ENCODE assay signal across 11 cellular contexts in genomic region chr3:11610044-11610671, GRCh38. TPM values are rescaled to one million over a fixed set of nuclear protein-coding genes. Genes with fewer than 3 reads are reported as not detected.
DNase-seq lines count a peak whose midpoint lies in the region; ATAC-seq, FAIRE-seq and TF ChIP-seq lines count a peak whose summit lies in the region.
"Had no signal": no experiment of that assay in that cellular context is flagged by ENCODE, and none has a peak within 500 bp of the region (broad histone marks: within the 10 kb centered on the region; RNA-seq: fewer than 3 reads in every experiment).

No MANE protein-coding gene starts in this region.

- H3K36me3 ChIP-seq in ectodermal cell (ENCODE audit: control insufficient read depth, insufficient read depth, low read length), result no peaks in the 10 kb centered on the region
- no peaks in the 10 kb centered on the region for H3K36me3 ChIP-seq in mucosa of stomach (ENCODE audit: control insufficient read depth, insufficient read depth, low read length)
- no peaks in the 10 kb centered on the region for H3K36me3 ChIP-seq in upper lobe of left lung
- no peaks in the 10 kb centered on the region for H3K36me3 ChIP-seq in kidney (ENCODE audit: control insufficient read depth in 1 of 2, insufficient read depth in 2 of 2, low read length in 2 of 2)
- H3K36me3 ChIP-seq: thyroid gland had no signal

- H3K27ac ChIP-seq in ectodermal cell (ENCODE audit: insufficient read depth, low read depth, low read length, poor library complexity, severe bottlenecking) (peak overlapping the region; percentile 64), upper lobe of left lung (no peak overlapping the region), kidney (ENCODE audit: low read depth in 2 of 2, low read length in 2 of 2) (no peak overlapping the region)
- H3K27ac ChIP-seq: thyroid gland had no signal

- H3K4me3 Mint-ChIP-seq in activated T-cell treated with anti-CD3 and anti-CD28 coated beads, Interleukin-2, amount 50 U/mL, for 72 hours, result no peak overlapping the region
- H3K4me3 Mint-ChIP-seq in activated T-cell treated with anti-CD3 and anti-CD28 coated beads, Interleukin-2, amount 50 U/mL, for 4 hours, result no peak overlapping the region
- H3K4me3 Mint-ChIP-seq: dendritic cell treated with granulocyte-macrophage colony-stimulating factor and Interleukin-4, amounts not matched to agents 40 ng/mL and 50 ng/mL, for 4 days had no signal

- peaks cover 56% of the 10 kb centered on the region for H3K4me1 Mint-ChIP-seq in activated T-cell treated with anti-CD3 and anti-CD28 coated beads, Interleukin-2, amount 50 U/mL, for 72 hours (ENCODE audit: low read depth)
- peaks cover 50% of the 10 kb centered on the region for H3K4me1 Mint-ChIP-seq in activated T-cell treated with anti-CD3 and anti-CD28 coated beads, Interleukin-2, amount 50 U/mL, for 4 hours (ENCODE audit: low read depth)

- no peak for ATAC-seq in activated T-cell treated with anti-CD3 and anti-CD28 coated beads, Interleukin-2, amount 50 U/mL, for 72 hours (replicated peaks in 1 of 2)
- ATAC-seq in activated T-cell treated with anti-CD3 and anti-CD28 coated beads, Interleukin-2, amount 50 U/mL, for 4 hours, result no peak
- ATAC-seq in upper lobe of left lung (ENCODE audit: low FRiP score in 2 of 2) (peak; percentile 44 to 81), HG03196 (IDR thresholded peaks at IDR 0.05; ENCODE audit: unreplicated experiment) (no peak)

- no peak for TF ChIP-seq POLR2A in upper lobe of left lung (IDR thresholded peaks at IDR 0.05)

- H3K4me3 ChIP-seq in ectodermal cell (ENCODE audit: insufficient read depth, low read depth, low read length) (no peak overlapping the region), mucosa of stomach (ENCODE audit: low read length) (no peak overlapping the region), upper lobe of left lung (no peak overlapping the region), kidney (ENCODE audit: low read length in 2 of 2) (no peak overlapping the region)
- H3K4me3 ChIP-seq: thyroid gland had no signal

- H3K9me3 ChIP-seq in ectodermal cell (ENCODE audit: control insufficient read depth, low read length), result no peaks in the 10 kb centered on the region
- no peaks in the 10 kb centered on the region for H3K9me3 ChIP-seq in mucosa of stomach (ENCODE audit: control insufficient read depth, low read length)
- no peaks in the 10 kb centered on the region for H3K9me3 ChIP-seq in upper lobe of left lung
- no peaks in the 10 kb centered on the region for H3K9me3 ChIP-seq in kidney (ENCODE audit: control insufficient read depth in 1 of 2, low read length in 2 of 2)
- H3K9me3 ChIP-seq: thyroid gland had no signal

- H3K36me3 Mint-ChIP-seq in activated T-cell treated with anti-CD3 and anti-CD28 coated beads, Interleukin-2, amount 50 U/mL, for 72 hours (ENCODE audit: insufficient read depth in 2 of 2), result peaks cover 0 to 2% of the 10 kb centered on the region in 2 donors
- H3K36me3 Mint-ChIP-seq in activated T-cell treated with anti-CD3 and anti-CD28 coated beads, Interleukin-2, amount 50 U/mL, for 4 hours (ENCODE audit: insufficient read depth), result peaks cover 11% of the 10 kb centered on the region

- intact Hi-C loops in kidney (cut with DNase I), result no loop called here

- H3K4me1 ChIP-seq in ectodermal cell (ENCODE audit: control insufficient read depth, insufficient read depth, low read length) (peaks cover 51% of the 10 kb centered on the region), mucosa of stomach (ENCODE audit: control insufficient read depth, insufficient read depth, low read length) (peaks cover 34% of the 10 kb centered on the region), upper lobe of left lung (peaks cover 18 to 59% (median 30%) of the 10 kb centered on the region in 4 donors), kidney (ENCODE audit: control insufficient read depth in 1 of 2, insufficient read depth in 1 of 2, low read depth in 1 of 2, low read length in 2 of 2) (peaks cover 0 to 4% of the 10 kb centered on the region in 2 donors)

- DNase-seq in activated T-cell treated with anti-CD3 and anti-CD28 coated beads, Interleukin-2, amount 50 U/mL, for 72 hours, result no peak
- no peak for DNase-seq in activated T-cell treated with anti-CD3 and anti-CD28 coated beads, Interleukin-2, amount 50 U/mL, for 4 hours
- DNase-seq in upper lobe of left lung (peak in 1 of 2 donors; percentile 46), kidney (no peak), MV-4-11 (lab: John Stamatoyannopoulos, UW) (no peak)
- DNase-seq: NCI-H2081 treated with DMSO at 0.1 percent for 48 hours, thyroid gland had no signal

- no peaks in the 10 kb centered on the region for H3K27me3 Mint-ChIP-seq in activated T-cell treated with anti-CD3 and anti-CD28 coated beads, Interleukin-2, amount 50 U/mL, for 72 hours (ENCODE audit: low read depth)
- H3K27me3 Mint-ChIP-seq in activated T-cell treated with anti-CD3 and anti-CD28 coated beads, Interleukin-2, amount 50 U/mL, for 4 hours (ENCODE audit: low read depth), result no peaks in the 10 kb centered on the region
- H3K27me3 Mint-ChIP-seq: dendritic cell treated with granulocyte-macrophage colony-stimulating factor and Interleukin-4, amounts not matched to agents 40 ng/mL and 50 ng/mL, for 4 days had no signal

- WGBS in ectodermal cell, 2 experiments, result 58 to 60% methylated on average over 22 to 23 of the region's 23 CpGs
- 80 to 81% methylated on average over 22 to 23 of the region's 23 CpGs for WGBS in upper lobe of left lung, 2 donors

- FAIRE-seq in kidney (lab: Jason Lieb, UNC), result no peak

- no peak for TF ChIP-seq EP300 in upper lobe of left lung (IDR thresholded peaks at IDR 0.05)

- H3K9ac ChIP-seq in mucosa of stomach (ENCODE audit: low read length) (peak overlapping the region; percentile 35), kidney (ENCODE audit: low read length in 2 of 2) (no peak overlapping the region)

- TF ChIP-seq CTCF in upper lobe of left lung (IDR thresholded peaks at IDR 0.05) (no peak), kidney (IDR thresholded peaks at IDR 0.05; ENCODE audit: borderline replicate concordance, extremely low read depth, insufficient read depth) (no peak)

- H3K9me3 Mint-ChIP-seq in activated T-cell treated with anti-CD3 and anti-CD28 coated beads, Interleukin-2, amount 50 U/mL, for 72 hours, result no peaks in the 10 kb centered on the region
- no peaks in the 10 kb centered on the region for H3K9me3 Mint-ChIP-seq in activated T-cell treated with anti-CD3 and anti-CD28 coated beads, Interleukin-2, amount 50 U/mL, for 4 hours
- H3K9me3 Mint-ChIP-seq: dendritic cell treated with granulocyte-macrophage colony-stimulating factor and Interleukin-4, amounts not matched to agents 40 ng/mL and 50 ng/mL, for 4 days had no signal

- peak overlapping the region; percentile 8 for H3K27ac Mint-ChIP-seq in activated T-cell treated with anti-CD3 and anti-CD28 coated beads, Interleukin-2, amount 50 U/mL, for 72 hours
- H3K27ac Mint-ChIP-seq: dendritic cell treated with granulocyte-macrophage colony-stimulating factor and Interleukin-4, amounts not matched to agents 40 ng/mL and 50 ng/mL, for 4 days had no signal

- H3K27me3 ChIP-seq in ectodermal cell (ENCODE audit: control insufficient read depth, insufficient read depth, low read length, poor library complexity, severe bottlenecking) (no peaks in the 10 kb centered on the region), mucosa of stomach (ENCODE audit: control insufficient read depth, insufficient read depth, low read length) (no peaks in the 10 kb centered on the region), upper lobe of left lung (no peaks in the 10 kb centered on the region)
- H3K27me3 ChIP-seq: thyroid gland had no signal

RNA-seq across cellular contexts. Expression of gene VGLL4, which starts 33.6 kb away (rescaled TPM):
- 10 to 100 TPM; 22.3 to 23.7 TPM for total RNA-seq in activated T-cell treated with anti-CD3 and anti-CD28 coated beads, Interleukin-2, amount 50 U/mL, for 72 hours
- 10 to 100 TPM; 26.0 to 30.0 (median 28.5) TPM for total RNA-seq in activated T-cell treated with anti-CD3 and anti-CD28 coated beads, Interleukin-2, amount 50 U/mL, for 4 hours
- polyA plus RNA-seq in ectodermal cell (2013, experiment 1 of 4), result 68.2 TPM
- polyA plus RNA-seq in ectodermal cell (2013, experiment 2 of 4), result 67.9 TPM
- 58.8 TPM for polyA plus RNA-seq in ectodermal cell (2013, experiment 3 of 4)
- polyA plus RNA-seq in ectodermal cell (2013, experiment 4 of 4), result 62.5 TPM
- total RNA-seq in upper lobe of left lung (10 to 100 TPM; 46.5 to 93.6 (median 60.1) TPM), kidney (78.5 TPM)
- polyA plus RNA-seq in kidney (ENCODE audit: insufficient read depth, low read depth, low replicate concordance), result 41.4 TPM

Comparison
In these comparisons a context has a peak if more than half of its experiments do, and no peak if none do; other contexts are left out.
1. ATAC-seq: peak in upper lobe of left lung (2 of 2); none in activated T-cell treated with anti-CD3 and anti-CD28 coated beads, Interleukin-2, amount 50 U/mL, for 72 hours (0 of 2), activated T-cell treated with anti-CD3 and anti-CD28 coated beads, Interleukin-2, amount 50 U/mL, for 4 hours (0 of 2) and HG03196 (single experiment).